18 cellular contexts compared by ENCODE assay signal in genomic region chr13:34719060-34719875, GRCh38.
DNase-seq lines count a peak whose midpoint lies in the region; ATAC-seq and TF ChIP-seq lines count a peak whose summit lies in the region.
"Had no signal": no experiment of that assay in that cellular context is flagged by ENCODE, and none has a peak within 500 bp of the region (broad histone marks: within the 10 kb centered on the region; RNA-seq: fewer than 3 reads in every experiment).

No MANE protein-coding gene starts in this region.

- peaks cover 1% of the 10 kb centered on the region for H3K9me3 Mint-ChIP-seq in stimulated activated effector memory CD8-positive, alpha-beta T cell treated with anti-CD3 and anti-CD28 coated beads, Interleukin-12 subunit alpha, Interleukin-12 subunit beta, amount 100 ng/mL, for 72 hours
- H3K9me3 Mint-ChIP-seq: activated CD4-positive, alpha-beta T cell treated with anti-CD3 and anti-CD28 coated beads, Interleukin-2, amount 10 ng/mL, durations not matched to agents 24 days and 14 days; IgD-negative memory B cell had no signal

- no peak for TF ChIP-seq CTCF in GM10266 (IDR thresholded peaks at IDR 0.05; ENCODE audit: control insufficient read depth, insufficient read depth, low read depth, missing control alignments)

- no peak overlapping the region for H3K4me3 Mint-ChIP-seq in stimulated activated effector memory CD8-positive, alpha-beta T cell treated with anti-CD3 and anti-CD28 coated beads, Interleukin-12 subunit alpha, Interleukin-12 subunit beta, amount 100 ng/mL, for 72 hours
- H3K4me3 Mint-ChIP-seq: activated CD4-positive, alpha-beta T cell treated with anti-CD3 and anti-CD28 coated beads, Interleukin-2, amount 10 ng/mL, durations not matched to agents 24 days and 14 days; activated naive CD8-positive, alpha-beta T cell; effector memory CD8-positive, alpha-beta T cell; IgD-negative memory B cell had no signal

- ATAC-seq in stimulated activated effector memory CD8-positive, alpha-beta T cell treated with anti-CD3 and anti-CD28 coated beads, Interleukin-12 subunit alpha, Interleukin-12 subunit beta, amount 100 ng/mL, for 72 hours: no peak
- ATAC-seq: effector memory CD8-positive, alpha-beta T cell; lower lobe of right lung had no signal

- H3K27ac Mint-ChIP-seq in stimulated activated effector memory CD8-positive, alpha-beta T cell treated with anti-CD3 and anti-CD28 coated beads, Interleukin-12 subunit alpha, Interleukin-12 subunit beta, amount 100 ng/mL, for 72 hours: no peak overlapping the region
- H3K27ac Mint-ChIP-seq: activated CD4-positive, alpha-beta T cell treated with anti-CD3 and anti-CD28 coated beads, Interleukin-2, amount 10 ng/mL, durations not matched to agents 24 days and 14 days; activated naive CD8-positive, alpha-beta T cell; effector memory CD8-positive, alpha-beta T cell; IgD-negative memory B cell had no signal

- no peaks in the 10 kb centered on the region for H3K4me1 Mint-ChIP-seq in stimulated activated effector memory CD8-positive, alpha-beta T cell treated with anti-CD3 and anti-CD28 coated beads, Interleukin-12 subunit alpha, Interleukin-12 subunit beta, amount 100 ng/mL, for 72 hours
- H3K4me1 Mint-ChIP-seq: activated CD4-positive, alpha-beta T cell treated with anti-CD3 and anti-CD28 coated beads, Interleukin-2, amount 10 ng/mL, durations not matched to agents 24 days and 14 days; IgD-negative memory B cell had no signal

- peak; percentile 86 for DNase-seq in COR-L47 (lab: John Stamatoyannopoulos, UW)
- peak; percentile 80 for DNase-seq in NCI-H1417 treated with DMSO at 0.1 percent for 48 hours (lab: John Stamatoyannopoulos, UW)
- peak; percentile 47 for DNase-seq in NCI-H774 (lab: John Stamatoyannopoulos, UW)
- DNase-seq in foreskin melanocyte: peak; percentile 18
- no peak for DNase-seq in GM10266 (ENCODE audit: extremely low spot score)
- DNase-seq in activated naive CD4-positive, alpha-beta T cell treated with Interleukin-2 at 50 U/mL for 16 hours: no peak
- no peak for DNase-seq in anterior cingulate cortex (lab: John Stamatoyannopoulos, UW)
- DNase-seq in stimulated activated effector memory CD8-positive, alpha-beta T cell treated with anti-CD3 and anti-CD28 coated beads, Interleukin-12 subunit alpha, Interleukin-12 subunit beta, amount 100 ng/mL, for 72 hours (ENCODE audit: low spot score in 2 of 2): no peak
- DNase-seq: activated CD4-positive, alpha-beta T cell treated with anti-CD3 and anti-CD28 coated beads, Interleukin-2, amount 10 ng/mL, durations not matched to agents 24 days and 14 days; DMS53; effector memory CD8-positive, alpha-beta T cell; lower lobe of right lung; NCI-H1694 treated with DMSO at 0.1 percent for 48 hours; NK-92 treated with Interleukin-12 subunit alpha and Interleukin-12 subunit beta, amount 100 ng/mL, for 24 hours; stimulated activated CD4-positive, alpha-beta T cell treated with anti-CD3 and anti-CD28 coated beads, Interleukin-2, amount 100 ng/mL, for 48 hours; stimulated activated naive CD4-positive, alpha-beta T cell had no signal

- no peaks in the 10 kb centered on the region for H3K36me3 Mint-ChIP-seq in stimulated activated effector memory CD8-positive, alpha-beta T cell treated with anti-CD3 and anti-CD28 coated beads, Interleukin-12 subunit alpha, Interleukin-12 subunit beta, amount 100 ng/mL, for 72 hours
- H3K36me3 Mint-ChIP-seq: activated naive CD8-positive, alpha-beta T cell; IgD-negative memory B cell had no signal

Comparison
In these comparisons a context has a peak if more than half of its experiments do, and no peak if none do; other contexts are left out.
1. DNase-seq: peak in COR-L47 (single experiment), NCI-H1417 treated with DMSO at 0.1 percent for 48 hours (single experiment), NCI-H774 (single experiment) and foreskin melanocyte (single experiment); none in GM10266 (single experiment), activated naive CD4-positive, alpha-beta T cell treated with Interleukin-2 at 50 U/mL for 16 hours (single experiment), anterior cingulate cortex (0 of 58) and stimulated activated effector memory CD8-positive, alpha-beta T cell treated with anti-CD3 and anti-CD28 coated beads, Interleukin-12 subunit alpha, Interleukin-12 subunit beta, amount 100 ng/mL, for 72 hours (0 of 2).